Comparison of ENCODE assay signal across 1 cellular context in genomic region chr11:107018902-107019493, GRCh38.
TF ChIP-seq lines count a peak whose summit lies in the region.

No MANE protein-coding gene starts in this region.

TF ChIP-seq in HepG2, 621 proteins besides CTCF, POLR2A, EP300 and RAD21 (continued from another document):
- TF ChIP-seq, protein P1, sequence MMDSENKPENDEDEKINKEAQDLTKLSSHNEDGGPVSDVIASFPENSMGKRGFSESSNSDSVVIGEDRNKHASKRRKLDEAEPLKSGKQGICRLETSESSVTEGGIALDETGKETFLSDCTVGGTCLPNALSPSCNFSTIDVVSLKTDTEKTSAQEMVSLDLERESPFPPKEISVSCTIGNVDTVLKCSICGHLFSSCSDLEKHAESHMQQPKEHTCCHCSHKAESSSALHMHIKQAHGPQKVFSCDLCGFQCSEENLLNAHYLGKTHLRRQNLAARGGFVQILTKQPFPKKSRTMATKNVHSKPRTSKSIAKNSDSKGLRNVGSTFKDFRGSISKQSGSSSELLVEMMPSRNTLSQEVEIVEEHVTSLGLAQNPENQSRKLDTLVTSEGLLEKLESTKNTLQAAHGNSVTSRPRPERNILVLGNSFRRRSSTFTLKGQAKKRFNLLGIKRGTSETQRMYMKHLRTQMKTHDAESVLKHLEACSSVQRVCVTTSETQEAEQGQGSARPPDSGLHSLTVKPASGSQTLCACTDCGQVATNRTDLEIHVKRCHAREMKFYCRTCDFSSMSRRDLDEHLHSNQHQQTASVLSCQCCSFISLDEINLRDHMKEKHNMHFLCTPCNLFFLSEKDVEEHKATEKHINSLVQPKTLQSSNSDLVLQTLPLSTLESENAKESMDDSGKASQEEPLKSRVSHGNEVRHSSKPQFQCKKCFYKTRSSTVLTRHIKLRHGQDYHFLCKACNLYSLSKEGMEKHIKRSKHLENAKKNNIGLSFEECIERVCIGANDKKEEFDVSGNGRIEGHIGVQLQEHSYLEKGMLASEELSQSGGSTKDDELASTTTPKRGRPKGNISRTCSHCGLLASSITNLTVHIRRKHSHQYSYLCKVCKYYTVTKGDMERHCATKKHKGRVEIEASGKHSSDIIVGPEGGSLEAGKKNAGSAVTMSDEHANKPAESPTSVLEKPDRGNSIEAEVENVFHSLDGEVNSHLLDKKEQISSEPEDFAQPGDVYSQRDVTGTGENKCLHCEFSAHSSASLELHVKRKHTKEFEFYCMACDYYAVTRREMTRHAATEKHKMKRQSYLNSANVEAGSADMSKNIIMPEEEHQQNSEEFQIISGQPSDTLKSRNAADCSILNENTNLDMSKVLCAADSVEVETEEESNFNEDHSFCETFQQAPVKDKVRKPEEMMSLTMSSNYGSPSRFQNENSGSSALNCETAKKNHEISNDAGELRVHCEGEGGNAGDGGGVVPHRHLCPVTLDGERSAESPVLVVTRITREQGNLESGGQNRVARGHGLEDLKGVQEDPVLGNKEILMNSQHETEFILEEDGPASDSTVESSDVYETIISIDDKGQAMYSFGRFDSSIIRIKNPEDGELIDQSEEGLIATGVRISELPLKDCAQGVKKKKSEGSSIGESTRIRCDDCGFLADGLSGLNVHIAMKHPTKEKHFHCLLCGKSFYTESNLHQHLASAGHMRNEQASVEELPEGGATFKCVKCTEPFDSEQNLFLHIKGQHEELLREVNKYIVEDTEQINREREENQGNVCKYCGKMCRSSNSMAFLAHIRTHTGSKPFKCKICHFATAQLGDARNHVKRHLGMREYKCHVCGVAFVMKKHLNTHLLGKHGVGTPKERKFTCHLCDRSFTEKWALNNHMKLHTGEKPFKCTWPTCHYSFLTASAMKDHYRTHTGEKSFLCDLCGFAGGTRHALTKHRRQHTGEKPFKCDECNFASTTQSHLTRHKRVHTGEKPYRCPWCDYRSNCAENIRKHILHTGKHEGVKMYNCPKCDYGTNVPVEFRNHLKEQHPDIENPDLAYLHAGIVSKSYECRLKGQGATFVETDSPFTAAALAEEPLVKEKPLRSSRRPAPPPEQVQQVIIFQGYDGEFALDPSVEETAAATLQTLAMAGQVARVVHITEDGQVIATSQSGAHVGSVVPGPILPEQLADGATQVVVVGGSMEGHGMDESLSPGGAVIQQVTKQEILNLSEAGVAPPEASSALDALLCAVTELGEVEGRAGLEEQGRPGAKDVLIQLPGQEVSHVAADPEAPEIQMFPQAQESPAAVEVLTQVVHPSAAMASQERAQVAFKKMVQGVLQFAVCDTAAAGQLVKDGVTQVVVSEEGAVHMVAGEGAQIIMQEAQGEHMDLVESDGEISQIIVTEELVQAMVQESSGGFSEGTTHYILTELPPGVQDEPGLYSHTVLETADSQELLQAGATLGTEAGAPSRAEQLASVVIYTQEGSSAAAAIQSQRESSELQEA (CRISPR knock-in tag; IDR thresholded peaks at IDR 0.05; ENCODE audit: not compliant biosample characterization): no peak
- TF ChIP-seq PHB2 (IDR thresholded peaks at IDR 0.05; ENCODE audit: partially characterized antibody) (no peak), WIZ (CRISPR knock-in tag; IDR thresholded peaks at IDR 0.05) (0 out of 2 replicates have a peak, but pooled peaks have one; percentile 28), ZNF768 (CRISPR knock-in tag; IDR thresholded peaks at IDR 0.05) (peak; percentile 41; the same call in 1 of the 2 replicates), ZSCAN21 (CRISPR knock-in tag; IDR thresholded peaks at IDR 0.05; ENCODE audit: borderline replicate concordance) (peak; percentile 48; the same call in 1 of the 2 replicates), ZNF501 (CRISPR knock-in tag; IDR thresholded peaks at IDR 0.05) (peak; percentile 39; the same call in 1 of the 2 replicates), TCF12 (IDR thresholded peaks at IDR 0.05) (no peak), TCF12 (CRISPR knock-in tag; IDR thresholded peaks at IDR 0.05) (no peak), ZNF331 (CRISPR knock-in tag; IDR thresholded peaks at IDR 0.05) (0 out of 2 replicates have a peak, but pooled peaks have one; percentile 33), KDM3A (CRISPR knock-in tag; IDR thresholded peaks at IDR 0.05; ENCODE audit: low read depth) (no peak), PRPF4 (IDR thresholded peaks at IDR 0.05; ENCODE audit: low read depth, low read length, poor library complexity, severe bottlenecking) (no peak), ZNF441 (CRISPR knock-in tag; IDR thresholded peaks at IDR 0.05; ENCODE audit: borderline replicate concordance) (no peak), RFX3 (CRISPR knock-in tag; IDR thresholded peaks at IDR 0.05) (no peak), CBX1 (IDR thresholded peaks at IDR 0.05; ENCODE audit: low read depth) (no peak), GABPB1 (CRISPR knock-in tag; IDR thresholded peaks at IDR 0.05) (peak; percentile 31; the same call in 1 of the 2 replicates), ZNF660 (CRISPR knock-in tag; IDR thresholded peaks at IDR 0.05; ENCODE audit: borderline replicate concordance, low read depth) (no peak), FOXA3 (CRISPR knock-in tag; IDR thresholded peaks at IDR 0.05) (no peak), ETV5 (CRISPR knock-in tag; IDR thresholded peaks at IDR 0.05; ENCODE audit: borderline replicate concordance) (no peak), ZNF746 (CRISPR knock-in tag; IDR thresholded peaks at IDR 0.05) (0 out of 2 replicates have a peak, but pooled peaks have one; percentile 25), PHF5A (CRISPR knock-in tag; IDR thresholded peaks at IDR 0.05; ENCODE audit: low read depth, unreplicated experiment) (no peak)
- TF ChIP-seq, protein P2, sequence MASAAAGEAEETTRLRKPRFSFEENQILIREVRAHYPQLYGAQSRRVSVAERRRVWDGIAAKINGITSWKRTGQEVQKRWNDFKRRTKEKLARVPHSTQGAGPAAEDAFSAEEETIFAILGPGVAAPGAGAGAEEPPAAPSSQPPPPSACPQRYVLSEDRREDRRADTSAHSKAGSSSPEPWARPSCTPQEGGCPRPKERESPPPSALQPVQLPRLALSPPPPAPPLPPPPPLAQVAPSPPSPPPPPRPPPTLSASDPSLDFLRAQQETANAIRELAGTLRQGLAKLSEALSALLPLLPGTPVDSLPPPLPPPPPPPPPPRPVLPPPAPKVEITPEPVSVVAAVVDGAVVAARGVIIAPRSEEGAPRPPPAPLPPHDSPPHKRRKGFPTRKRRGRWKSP (CRISPR knock-in tag; IDR thresholded peaks at IDR 0.05): 0 out of 2 replicates have a peak, but pooled peaks have one; percentile 75
- TF ChIP-seq, protein P3, sequence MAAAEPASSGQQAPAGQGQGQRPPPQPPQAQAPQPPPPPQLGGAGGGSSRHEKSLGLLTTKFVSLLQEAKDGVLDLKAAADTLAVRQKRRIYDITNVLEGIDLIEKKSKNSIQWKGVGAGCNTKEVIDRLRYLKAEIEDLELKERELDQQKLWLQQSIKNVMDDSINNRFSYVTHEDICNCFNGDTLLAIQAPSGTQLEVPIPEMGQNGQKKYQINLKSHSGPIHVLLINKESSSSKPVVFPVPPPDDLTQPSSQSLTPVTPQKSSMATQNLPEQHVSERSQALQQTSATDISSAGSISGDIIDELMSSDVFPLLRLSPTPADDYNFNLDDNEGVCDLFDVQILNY (CRISPR knock-in tag; conservative IDR thresholded peaks at IDR 0.05): 0 out of 2 replicates have a peak, but pooled peaks have one; percentile 34
- TF ChIP-seq, protein P4, sequence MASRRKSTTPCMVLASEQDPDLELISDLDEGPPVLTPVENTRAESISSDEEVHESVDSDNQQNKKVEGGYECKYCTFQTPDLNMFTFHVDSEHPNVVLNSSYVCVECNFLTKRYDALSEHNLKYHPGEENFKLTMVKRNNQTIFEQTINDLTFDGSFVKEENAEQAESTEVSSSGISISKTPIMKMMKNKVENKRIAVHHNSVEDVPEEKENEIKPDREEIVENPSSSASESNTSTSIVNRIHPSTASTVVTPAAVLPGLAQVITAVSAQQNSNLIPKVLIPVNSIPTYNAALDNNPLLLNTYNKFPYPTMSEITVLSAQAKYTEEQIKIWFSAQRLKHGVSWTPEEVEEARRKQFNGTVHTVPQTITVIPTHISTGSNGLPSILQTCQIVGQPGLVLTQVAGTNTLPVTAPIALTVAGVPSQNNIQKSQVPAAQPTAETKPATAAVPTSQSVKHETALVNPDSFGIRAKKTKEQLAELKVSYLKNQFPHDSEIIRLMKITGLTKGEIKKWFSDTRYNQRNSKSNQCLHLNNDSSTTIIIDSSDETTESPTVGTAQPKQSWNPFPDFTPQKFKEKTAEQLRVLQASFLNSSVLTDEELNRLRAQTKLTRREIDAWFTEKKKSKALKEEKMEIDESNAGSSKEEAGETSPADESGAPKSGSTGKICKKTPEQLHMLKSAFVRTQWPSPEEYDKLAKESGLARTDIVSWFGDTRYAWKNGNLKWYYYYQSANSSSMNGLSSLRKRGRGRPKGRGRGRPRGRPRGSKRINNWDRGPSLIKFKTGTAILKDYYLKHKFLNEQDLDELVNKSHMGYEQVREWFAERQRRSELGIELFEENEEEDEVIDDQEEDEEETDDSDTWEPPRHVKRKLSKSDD (CRISPR knock-in tag; IDR thresholded peaks at IDR 0.05; ENCODE audit: low read depth): no peak
